Comparison of ENCODE assay signal across 1 cellular context in the genomic region with DNA sequence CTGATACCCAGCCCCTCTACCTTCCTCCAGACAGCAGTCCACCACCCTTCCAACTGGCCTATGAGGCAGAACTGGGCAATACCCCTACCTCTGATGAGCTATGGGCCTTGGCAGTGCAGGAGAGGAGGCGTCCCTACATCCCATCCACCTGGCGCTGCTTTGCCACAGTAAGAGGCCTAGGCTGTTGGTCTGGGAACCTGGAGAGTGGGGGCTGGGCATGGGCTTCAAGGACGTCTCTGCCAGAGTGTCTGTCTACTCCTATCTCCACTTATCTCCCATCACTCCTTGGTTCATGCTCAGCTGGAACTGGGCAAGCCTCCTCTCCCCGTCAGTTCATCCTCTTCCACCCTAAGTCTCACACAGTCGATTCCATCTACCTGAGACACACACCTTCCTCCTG.
TF ChIP-seq lines count a peak whose summit lies in the region.

No MANE protein-coding gene starts in this region.

TF ChIP-seq in H1, 55 proteins besides CTCF, POLR2A, EP300 and RAD21:
- no peak for TF ChIP-seq POU5F1 (IDR thresholded peaks at IDR 0.05; ENCODE audit: low read depth, low read length)
- no peak for TF ChIP-seq MAX (IDR thresholded peaks at IDR 0.05)
- TF ChIP-seq CHD2 (IDR thresholded peaks at IDR 0.05; ENCODE audit: low read length) = no peak
- no peak for TF ChIP-seq SP4 (IDR thresholded peaks at IDR 0.05; ENCODE audit: low read length)
- TF ChIP-seq SIRT6 (IDR thresholded peaks at IDR 0.05; ENCODE audit: low read length) = no peak
- no peak for TF ChIP-seq TAF7 (optimal IDR thresholded peaks at IDR 0.05; ENCODE audit: borderline replicate concordance, low read depth, low read length)
- TF ChIP-seq CBX5 (IDR thresholded peaks at IDR 0.05; ENCODE audit: low read depth, low read length) = no peak
- TF ChIP-seq ATF2 (IDR thresholded peaks at IDR 0.05; ENCODE audit: low read length) = no peak
- no peak for TF ChIP-seq ZNF274 (IDR thresholded peaks at IDR 0.05; ENCODE audit: borderline replicate concordance, extremely low read depth, low read length)
- no peak for TF ChIP-seq KDM1A (IDR thresholded peaks at IDR 0.05; ENCODE audit: borderline replicate concordance, low read length)
- TF ChIP-seq BACH1 (IDR thresholded peaks at IDR 0.05; ENCODE audit: low read length) = no peak
- TF ChIP-seq CTBP2 (IDR thresholded peaks at IDR 0.05; ENCODE audit: borderline replicate concordance, insufficient read depth, insufficient read length, low read length) = no peak
- TF ChIP-seq SP2 (IDR thresholded peaks at IDR 0.05; ENCODE audit: low read length) = no peak
- TF ChIP-seq CEBPB (IDR thresholded peaks at IDR 0.05; ENCODE audit: low read depth, low read length) = no peak
- no peak for TF ChIP-seq ASH2L (IDR thresholded peaks at IDR 0.05; ENCODE audit: low read length)
- TF ChIP-seq BRCA1 (IDR thresholded peaks at IDR 0.05; ENCODE audit: low read depth, low read length) = no peak
- TF ChIP-seq CHD1 (IDR thresholded peaks at IDR 0.05; ENCODE audit: low read depth, low read length) = no peak
- no peak for TF ChIP-seq KDM5A (IDR thresholded peaks at IDR 0.05; ENCODE audit: low read length)
- TF ChIP-seq KDM4A (IDR thresholded peaks at IDR 0.05; ENCODE audit: low read depth, low read length, severe bottlenecking) = no peak
